ENCODE assay signal across 8 cellular contexts in the genomic region with DNA sequence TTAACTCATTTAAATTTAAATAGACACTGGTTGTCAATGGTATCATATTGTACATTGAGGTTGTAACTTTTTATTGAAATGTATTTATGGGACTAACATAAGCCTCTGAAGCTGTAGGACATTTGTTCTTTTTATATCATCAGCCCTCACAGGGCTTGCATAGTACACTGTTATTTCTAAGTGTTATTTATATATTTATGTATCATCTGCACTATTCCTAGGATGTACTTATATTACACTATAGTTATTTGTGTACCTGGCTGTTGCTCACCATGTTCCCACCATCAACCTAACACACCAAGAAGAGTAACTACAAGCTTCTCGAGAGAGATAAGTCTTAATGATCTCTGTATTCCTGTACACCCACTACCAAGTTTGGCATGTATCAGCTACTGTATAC.
"Had no signal": no experiment of that assay in that cellular context is flagged by ENCODE, and none has a peak within 500 bp of the region (broad histone marks: within the 10 kb centered on the region; RNA-seq: fewer than 3 reads in every experiment).

No MANE protein-coding gene starts in this region.

- H3K9me3 ChIP-seq: HAP-1 had no signal

- H3K4me3 ChIP-seq: GM23248, GM23338, HAP-1 had no signal

- H3K9me3 Mint-ChIP-seq: GM23338 had no signal

- H3K4me1 Mint-ChIP-seq: H9 had no signal

- H3K4me3 Mint-ChIP-seq: GM23338, H9, HFFc6 had no signal

- H3K4me1 ChIP-seq: HAP-1 had no signal

- DNase-seq: GM23248, GOT3, H7, H9, HFFc6 had no signal

- ATAC-seq: GM23338, HCT116 had no signal

- H3K36me3 ChIP-seq: HAP-1 had no signal

- H3K27ac Mint-ChIP-seq: GM23338, H9, HFFc6 had no signal

- H3K27ac ChIP-seq: GM23248 had no signal
